ENCODE assay signal across 12 cellular contexts in genomic region chr9:123866497-123866896, GRCh38.
A peak's percentile ranks its signal among the peaks of the same experiment; 100 is the strongest.
DNase-seq lines count a peak whose midpoint lies in the region; ATAC-seq and TF ChIP-seq lines count a peak whose summit lies in the region.
"Had no signal": no experiment of that assay in that cellular context is flagged by ENCODE, and none has a peak within 500 bp of the region (broad histone marks: within the 10 kb centered on the region; RNA-seq: fewer than 3 reads in every experiment).

No MANE protein-coding gene starts in this region.

- peak overlapping the region; percentile 45 for H3K4me3 ChIP-seq in NB4 (ENCODE audit: low read depth, low read length)
- H3K4me3 ChIP-seq in BE2C (ENCODE audit: low read depth, low read length), result no peak overlapping the region

- no peak overlapping the region for H3K4me3 Mint-ChIP-seq in activated naive CD4-positive, alpha-beta T cell treated with anti-CD3 and anti-CD28 coated beads, Interleukin-2, amount 10 ng/mL, durations not matched to agents 7 days and 5 days
- H3K4me3 Mint-ChIP-seq in dendritic cell treated with granulocyte-macrophage colony-stimulating factor and Interleukin-4, amounts not matched to agents 40 ng/mL and 50 ng/mL, for 4 days, result no peak overlapping the region
- H3K4me3 Mint-ChIP-seq in stimulated activated effector memory CD8-positive, alpha-beta T cell treated with anti-CD3 and anti-CD28 coated beads, Interleukin-12 subunit alpha, Interleukin-12 subunit beta, amount 100 ng/mL, for 72 hours, result no peak overlapping the region
- H3K4me3 Mint-ChIP-seq: memory B cell had no signal

- H3K27me3 Mint-ChIP-seq in activated naive CD4-positive, alpha-beta T cell treated with anti-CD3 and anti-CD28 coated beads, Interleukin-2, amount 10 ng/mL, durations not matched to agents 7 days and 5 days, result no peaks in the 10 kb centered on the region
- H3K27me3 Mint-ChIP-seq in dendritic cell treated with granulocyte-macrophage colony-stimulating factor and Interleukin-4, amounts not matched to agents 40 ng/mL and 50 ng/mL, for 4 days, result no peaks in the 10 kb centered on the region
- H3K27me3 Mint-ChIP-seq: memory B cell had no signal

- H3K27me3 ChIP-seq in BE2C, result no peaks in the 10 kb centered on the region

- H3K27ac Mint-ChIP-seq in activated naive CD4-positive, alpha-beta T cell treated with anti-CD3 and anti-CD28 coated beads, Interleukin-2, amount 10 ng/mL, durations not matched to agents 7 days and 5 days, result peak overlapping the region; percentile 78
- H3K27ac Mint-ChIP-seq in dendritic cell treated with granulocyte-macrophage colony-stimulating factor and Interleukin-4, amounts not matched to agents 40 ng/mL and 50 ng/mL, for 4 days, result peak overlapping the region; percentile 96
- peak overlapping the region; percentile 53 for H3K27ac Mint-ChIP-seq in stimulated activated effector memory CD8-positive, alpha-beta T cell treated with anti-CD3 and anti-CD28 coated beads, Interleukin-12 subunit alpha, Interleukin-12 subunit beta, amount 100 ng/mL, for 72 hours

- ATAC-seq in stimulated activated effector memory CD8-positive, alpha-beta T cell treated with anti-CD3 and anti-CD28 coated beads, Interleukin-12 subunit alpha, Interleukin-12 subunit beta, amount 100 ng/mL, for 72 hours, result no peak

- no peak for DNase-seq in activated naive CD4-positive, alpha-beta T cell treated with anti-CD3 and anti-CD28 coated beads, Interleukin-2, amount 10 ng/mL, durations not matched to agents 7 days and 5 days
- no peak for DNase-seq in activated naive CD4-positive, alpha-beta T cell treated with Interleukin-2 at 50 U/mL for 16 hours
- DNase-seq in NB4 (ENCODE audit: low read depth) (peak; percentile 57), BE2C (no peak), NCI-H345 treated with DMSO at 0.1 percent for 48 hours (lab: John Stamatoyannopoulos, UW; ENCODE audit: unreplicated experiment) (no peak)
- no peak for DNase-seq in stimulated activated effector memory CD8-positive, alpha-beta T cell treated with anti-CD3 and anti-CD28 coated beads, Interleukin-12 subunit alpha, Interleukin-12 subunit beta, amount 100 ng/mL, for 72 hours (ENCODE audit: low spot score in 2 of 2)
- DNase-seq in stimulated activated CD4-positive, alpha-beta T cell treated with anti-CD3 and anti-CD28 coated beads, Interleukin-12 subunit alpha, Interleukin-12 subunit beta, amount 100 ng/mL, for 4 hours, result no peak
- DNase-seq: NCI-H146; stimulated activated CD8-positive, alpha-beta memory T cell treated with anti-CD3 and anti-CD28 coated beads, Interleukin-4, amount 100 ng/mL, for 48 hours had no signal

- H3K4me1 ChIP-seq in BE2C, result no peaks in the 10 kb centered on the region
- H3K4me1 ChIP-seq: parathyroid adenoma had no signal

- peaks cover 10% of the 10 kb centered on the region for H3K36me3 Mint-ChIP-seq in activated naive CD4-positive, alpha-beta T cell treated with anti-CD3 and anti-CD28 coated beads, Interleukin-2, amount 10 ng/mL, durations not matched to agents 7 days and 5 days
- H3K36me3 Mint-ChIP-seq in dendritic cell treated with granulocyte-macrophage colony-stimulating factor and Interleukin-4, amounts not matched to agents 40 ng/mL and 50 ng/mL, for 4 days (ENCODE audit: low read depth), result peaks cover 10% of the 10 kb centered on the region
- H3K36me3 Mint-ChIP-seq in stimulated activated effector memory CD8-positive, alpha-beta T cell treated with anti-CD3 and anti-CD28 coated beads, Interleukin-12 subunit alpha, Interleukin-12 subunit beta, amount 100 ng/mL, for 72 hours, result peaks cover 4% of the 10 kb centered on the region

- no peak for TF ChIP-seq POLR2A in NB4 (IDR thresholded peaks at IDR 0.05; ENCODE audit: extremely low read depth, insufficient read length)

- no peaks in the 10 kb centered on the region for H3K9me3 Mint-ChIP-seq in activated naive CD4-positive, alpha-beta T cell treated with anti-CD3 and anti-CD28 coated beads, Interleukin-2, amount 10 ng/mL, durations not matched to agents 7 days and 5 days
- no peaks in the 10 kb centered on the region for H3K9me3 Mint-ChIP-seq in dendritic cell treated with granulocyte-macrophage colony-stimulating factor and Interleukin-4, amounts not matched to agents 40 ng/mL and 50 ng/mL, for 4 days
- H3K9me3 Mint-ChIP-seq in stimulated activated effector memory CD8-positive, alpha-beta T cell treated with anti-CD3 and anti-CD28 coated beads, Interleukin-12 subunit alpha, Interleukin-12 subunit beta, amount 100 ng/mL, for 72 hours, result no peaks in the 10 kb centered on the region
- H3K9me3 Mint-ChIP-seq: memory B cell had no signal

- peaks cover 38% of the 10 kb centered on the region for H3K4me1 Mint-ChIP-seq in activated naive CD4-positive, alpha-beta T cell treated with anti-CD3 and anti-CD28 coated beads, Interleukin-2, amount 10 ng/mL, durations not matched to agents 7 days and 5 days
- H3K4me1 Mint-ChIP-seq in dendritic cell treated with granulocyte-macrophage colony-stimulating factor and Interleukin-4, amounts not matched to agents 40 ng/mL and 50 ng/mL, for 4 days (ENCODE audit: low read depth), result peaks cover 53% of the 10 kb centered on the region
- H3K4me1 Mint-ChIP-seq in stimulated activated effector memory CD8-positive, alpha-beta T cell treated with anti-CD3 and anti-CD28 coated beads, Interleukin-12 subunit alpha, Interleukin-12 subunit beta, amount 100 ng/mL, for 72 hours, result peaks cover 11% of the 10 kb centered on the region

- CTCF ChIA-PET in activated naive CD4-positive, alpha-beta T cell treated with anti-CD3 and anti-CD28 coated beads, Interleukin-2, amount 10 ng/mL, durations not matched to agents 7 days and 5 days (lab: Charles Lee), result no interaction called here

- no peaks in the 10 kb centered on the region for H3K9me3 ChIP-seq in BE2C

- TF ChIP-seq CTCF in NB4 (IDR thresholded peaks at IDR 0.05; ENCODE audit: low read depth, low read length) (no peak), BE2C (IDR thresholded peaks at IDR 0.05; ENCODE audit: low read depth, low read length) (no peak)

- H3K36me3 ChIP-seq in BE2C, result no peaks in the 10 kb centered on the region

- intact Hi-C loops in dendritic cell treated with granulocyte-macrophage colony-stimulating factor and Interleukin-4, amounts not matched to agents 40 ng/mL and 50 ng/mL, for 4 days (cut with micrococcal nuclease), result loop anchor here (2.0 kb wide), 1 partner anchor 62 kb away; no protein-coding TSS in a partner anchor
